In genomic region chr12:24902521-24903304, GRCh38 we compare ENCODE assay signal across 8 cellular contexts. TPM values are rescaled to one million over a fixed set of nuclear protein-coding genes. Genes with fewer than 3 reads are reported as not detected.
A peak's percentile ranks its signal among the peaks of the same experiment; 100 is the strongest.
DNase-seq lines count a peak whose midpoint lies in the region; ATAC-seq and TF ChIP-seq lines count a peak whose summit lies in the region.

No MANE protein-coding gene starts in this region.

- no peak overlapping the region for H2BK20ac ChIP-seq in IMR-90 (ENCODE audit: low read depth, low read length)

- peak; percentile 71 for DNase-seq in activated CD8-positive, alpha-beta memory T cell treated with anti-CD3 and anti-CD28 coated beads for 24 hours
- no peak for DNase-seq in activated CD8-positive, alpha-beta memory T cell treated with anti-CD3 and anti-CD28 coated beads, Interleukin-2, amount 50 U/mL, for 4 hours
- DNase-seq in IMR-90, result no peak
- DNase-seq in choroid plexus epithelial cell (ENCODE audit: low read depth), result peak; percentile 37
- peak; percentile 28 to 37 for DNase-seq in stimulated activated CD4-positive, alpha-beta T cell treated with anti-CD3 and anti-CD28 coated beads, Interleukin-2, amount 100 ng/mL, for 24 hours
- DNase-seq in COLO829 (ENCODE audit: low spot score), result no peak

- H3K27ac ChIP-seq in IMR-90 (ENCODE audit: insufficient read depth, low read length), result peak overlapping the region; percentile 64
- peak overlapping the region; percentile 81 for H3K27ac ChIP-seq in layer of hippocampus (ENCODE audit: low read depth, low read length)

- peaks cover 30% of the 10 kb centered on the region for H3K9me1 ChIP-seq in IMR-90 (ENCODE audit: insufficient read depth, low read length)

- peak overlapping the region; percentile 84; the same call in 1 of the 2 replicates for H2BK120ac ChIP-seq in IMR-90 (ENCODE audit: low read depth, low read length)

- H4K8ac ChIP-seq in IMR-90 (ENCODE audit: low read depth in 2 of 2, low read length in 2 of 2), result peak overlapping the region; percentile 56 to 80

- H4K20me1 ChIP-seq in IMR-90 (ENCODE audit: insufficient read depth, low read length), result peaks cover 41% of the 10 kb centered on the region

- H3K9ac ChIP-seq in IMR-90 (ENCODE audit: low read depth, low read length), result peak overlapping the region; percentile 57

- ATAC-seq in IMR-90 (ENCODE audit: low read depth) (peak; percentile 64), HG02981 (IDR thresholded peaks at IDR 0.05; ENCODE audit: unreplicated experiment) (no peak)

- peak overlapping the region; percentile 84 for H2AK9ac ChIP-seq in IMR-90 (replicated peaks; ENCODE audit: low read depth, low read length, poor library complexity)

- peak overlapping the region; percentile 50; the same call in 1 of the 2 replicates for H4K91ac ChIP-seq in IMR-90 (ENCODE audit: insufficient read depth, low read depth, low read length)

- POLR2A ChIA-PET in IMR-90 (lab: Charles Lee; ENCODE audit: unreplicated experiment), result no interaction called here

- peak overlapping the region; percentile 79; the same call in 1 of the 2 replicates for H3K14ac ChIP-seq in IMR-90 (replicated peaks; ENCODE audit: low read depth, low read length)

- H3K4ac ChIP-seq in IMR-90 (ENCODE audit: low read depth, low read length), result peak overlapping the region; percentile 77

- H3K36me3 ChIP-seq in IMR-90 (ENCODE audit: control insufficient read depth, insufficient read depth, low read length), result no peaks in the 10 kb centered on the region

- intact Hi-C loops in IMR-90 (cut with micrococcal nuclease), result no loop called here

- 6% methylated on average over 43 of the region's 72 CpGs; no CpG with 5 or more reads in 1 of the 2 experiments for WGBS in IMR-90 (ENCODE audit: extremely low coverage in 2 of 2, insufficient read length in 1 of 2), 2 experiments

- peak overlapping the region; percentile 74 for H2AK5ac ChIP-seq in IMR-90 (ENCODE audit: low read depth, low read length)

- in situ Hi-C loops in IMR-90 (cut with MboI; ENCODE audit: low sequenced_read_pairs), result no loop called here

- H3K27me3 ChIP-seq in IMR-90 (ENCODE audit: control insufficient read depth, insufficient read depth, low read length) (no peaks in the 10 kb centered on the region), layer of hippocampus (ENCODE audit: control insufficient read depth, insufficient read depth, low read length) (no peaks in the 10 kb centered on the region)

- H2BK15ac ChIP-seq in IMR-90 (ENCODE audit: low read depth, low read length), result no peak overlapping the region

- H4K5ac ChIP-seq in IMR-90 (ENCODE audit: low read depth, low read length), result peak overlapping the region; percentile 89

- H3K56ac ChIP-seq in IMR-90 (ENCODE audit: extremely low read depth, insufficient read depth, low read length), result no peak overlapping the region

- peak overlapping the region; percentile 77 for H2AFZ ChIP-seq in IMR-90 (replicated peaks; ENCODE audit: low read length, poor library complexity)

- peak overlapping the region; percentile 64 for H2BK5ac ChIP-seq in IMR-90 (ENCODE audit: low read depth, low read length, poor library complexity, severe bottlenecking)

- CTCF ChIA-PET in IMR-90 (lab: Yijun Ruan, JAX), result interaction anchor here (0.5 to 0.6 kb wide), 2 partner anchors 46 to 66 kb away, joined by 3 read pairs; no protein-coding TSS in a partner anchor

- dilution Hi-C loops in IMR-90 (cut with HindIII; ENCODE audit: low sequenced_read_pairs, unreplicated experiment), result no loop called here

- peak overlapping the region; percentile 58; the same call in 1 of the 2 replicates for H3K23ac ChIP-seq in IMR-90 (ENCODE audit: low read depth, low read length)

- peak overlapping the region; percentile 53 for H3K4me3 ChIP-seq in IMR-90 (ENCODE audit: insufficient read depth, low read depth, low read length)
- peak overlapping the region; percentile 70 for H3K4me3 ChIP-seq in choroid plexus epithelial cell (ENCODE audit: low read depth, low read length)

- H3K4me1 ChIP-seq in IMR-90 (ENCODE audit: control insufficient read depth, insufficient read depth, low read length), result peaks cover 31% of the 10 kb centered on the region

- no peak for TF ChIP-seq RAD21 in IMR-90 (IDR thresholded peaks at IDR 0.05; ENCODE audit: low read length)

- H3K79me1 ChIP-seq in IMR-90 (ENCODE audit: low read depth in 1 of 2, low read length in 2 of 2), result peaks cover 41 to 88% of the 10 kb centered on the region in 2 experiments

- no peak for TF ChIP-seq POLR2A in IMR-90 (IDR thresholded peaks at IDR 0.05; ENCODE audit: low read depth, low read length)

- BruUV-seq in IMR-90 (replicated peaks; lab: Mats Ljungman, UMichigan), result no TSS peak

- H3K9me3 ChIP-seq in IMR-90 (ENCODE audit: control insufficient read depth, insufficient read depth, low read length), result no peaks in the 10 kb centered on the region

- H3K4me2 ChIP-seq in IMR-90 (ENCODE audit: low read depth, low read length), result peak overlapping the region; percentile 48

- H3K18ac ChIP-seq in IMR-90 (ENCODE audit: low read depth, low read length), result peak overlapping the region; percentile 78

- TF ChIP-seq CTCF in IMR-90 (conservative IDR thresholded peaks at IDR 0.05; ENCODE audit: low read depth, low read length) (no peak), choroid plexus epithelial cell (conservative IDR thresholded peaks at IDR 0.05; ENCODE audit: low read depth, low read length) (no peak)

TF ChIP-seq in IMR-90, 13 proteins besides CTCF, POLR2A, EP300 and RAD21:
- no peak for TF ChIP-seq CHD1 (IDR thresholded peaks at IDR 0.05; ENCODE audit: low read depth, low read length)
- no peak for TF ChIP-seq CEBPB (IDR thresholded peaks at IDR 0.05; ENCODE audit: low read depth, low read length)
- no peak for TF ChIP-seq RCOR1 (IDR thresholded peaks at IDR 0.05; ENCODE audit: insufficient replicate concordance, low read length)
- no peak for TF ChIP-seq BHLHE40 (IDR thresholded peaks at IDR 0.05; ENCODE audit: low read depth, low read length)
- TF ChIP-seq SMC3 (IDR thresholded peaks at IDR 0.05; ENCODE audit: low read depth, low read length), result no peak
TF ChIP-seq in IMR-90: peak in this region for 0.

RNA-seq across cellular contexts. Expression of gene BCAT1, which starts 46.2 kb away (rescaled TPM):
- 580 and 683 TPM in 2 replicates for total RNA-seq in IMR-90 (2012; rRNA removed)
- polyA plus RNA-seq in IMR-90 (2012; rRNA removed), result 21.3 and 30.4 TPM in 2 replicates
- polyA plus RNA-seq in IMR-90 (2012; cell fraction: cytosol; rRNA removed), result 7.2 and 7.6 TPM in 2 replicates
- 5.3 and 20.5 TPM in 2 replicates for polyA plus RNA-seq in IMR-90 (2012; cell fraction: nucleus; rRNA removed; ENCODE audit: low replicate concordance)

Comparison
In these comparisons a context has a peak if more than half of its experiments do, and no peak if none do; other contexts are left out.
1. DNase-seq: peak in activated CD8-positive, alpha-beta memory T cell treated with anti-CD3 and anti-CD28 coated beads for 24 hours (single experiment), choroid plexus epithelial cell (single experiment) and stimulated activated CD4-positive, alpha-beta T cell treated with anti-CD3 and anti-CD28 coated beads, Interleukin-2, amount 100 ng/mL, for 24 hours (2 of 2); none in activated CD8-positive, alpha-beta memory T cell treated with anti-CD3 and anti-CD28 coated beads, Interleukin-2, amount 50 U/mL, for 4 hours (single experiment), IMR-90 (single experiment) and COLO829 (single experiment).